In genomic region chr11:74871037-74871436, GRCh38 we compare ENCODE assay signal across 14 cellular contexts.
DNase-seq lines count a peak whose midpoint lies in the region; ATAC-seq, FAIRE-seq and TF ChIP-seq lines count a peak whose summit lies in the region.
"Had no signal": no experiment of that assay in that cellular context is flagged by ENCODE, and none has a peak within 500 bp of the region (broad histone marks: within the 10 kb centered on the region; RNA-seq: fewer than 3 reads in every experiment).

No MANE protein-coding gene starts in this region.

- H3K9me3 Mint-ChIP-seq in endothelial cell (ENCODE audit: unreplicated experiment), result peaks cover 27% of the 10 kb centered on the region

- no TSS peak for BruUV-seq in HepG2 (replicated peaks; lab: Mats Ljungman, UMichigan)

- H3K27ac ChIP-seq in HepG2 (ENCODE audit: extremely low read length, insufficient read depth, low read length), result no peak overlapping the region
- H3K27ac ChIP-seq in right lobe of liver, result no peak overlapping the region
- H3K27ac ChIP-seq in subcutaneous abdominal adipose tissue (ENCODE audit: low read depth, low read length), result no peak overlapping the region
- H3K27ac ChIP-seq in psoas muscle, result no peak overlapping the region
- H3K27ac ChIP-seq in smooth muscle cell (ENCODE audit: low read depth), result no peak overlapping the region
- H3K27ac ChIP-seq in small intestine (ENCODE audit: low read depth in 1 of 2, low read length in 1 of 2), result no peak overlapping the region
- H3K27ac ChIP-seq: RWPE1, SJCRH30 had no signal

- in situ Hi-C loops in HepG2 (cut with HindIII; ENCODE audit: extremely low pct_ligation_motif_present, low pct_unique_long_range_greater_than_20kb), result loop anchor here (5.0 to 10.0 kb wide), 2 partner anchors 169 to 256 kb away; no protein-coding TSS in a partner anchor

- no peak for TF ChIP-seq RAD21 in HepG2 (CRISPR knock-in tag; IDR thresholded peaks at IDR 0.05)

- no peak for TF ChIP-seq EP300 in HepG2 (IDR thresholded peaks at IDR 0.05; ENCODE audit: low read depth in 2 of 2, low read length in 2 of 2)
- no peak for TF ChIP-seq EP300 in HepG2 (CRISPR knock-in tag; IDR thresholded peaks at IDR 0.05; ENCODE audit: borderline replicate concordance)

- H3K36me3 ChIP-seq in HepG2 (replicated peaks in 1 of 2; ENCODE audit: control insufficient read depth in 1 of 2, insufficient read depth in 2 of 2, low read length in 2 of 2), result peaks cover 4 to 18% of the 10 kb centered on the region in 2 experiments; a peak in 4 of 5 replicates
- peaks cover 0 to 4% (median 0%) of the 10 kb centered on the region in 4 donors for H3K36me3 ChIP-seq in right lobe of liver
- peaks cover 28 to 56% (median 35%) of the 10 kb centered on the region in 5 donors for H3K36me3 ChIP-seq in subcutaneous abdominal adipose tissue (ENCODE audit: control insufficient read depth in 5 of 5, insufficient read depth in 5 of 5, low read length in 5 of 5)
- H3K36me3 ChIP-seq in psoas muscle (ENCODE audit: insufficient read depth in 1 of 2, low read depth in 1 of 2), result peaks cover 25 to 53% of the 10 kb centered on the region in 2 donors
- H3K36me3 ChIP-seq in smooth muscle cell (ENCODE audit: low read depth), result peaks cover 50% of the 10 kb centered on the region
- H3K36me3 ChIP-seq in small intestine (ENCODE audit: control insufficient read depth in 2 of 2, insufficient read depth in 2 of 2, low read length in 2 of 2), result peaks cover 4 to 22% of the 10 kb centered on the region in 2 donors

- H3K4me3 ChIP-seq in HepG2 (replicated peaks in 1 of 3; ENCODE audit: insufficient read depth in 1 of 3, low read depth in 2 of 3, low read length in 3 of 3) (no peak overlapping the region), right lobe of liver (no peak overlapping the region), subcutaneous abdominal adipose tissue (ENCODE audit: low read depth in 1 of 5, low read length in 5 of 5) (peak overlapping the region in 4 of 5 donors; percentile 3 to 65 (median 38)), psoas muscle (no peak overlapping the region), smooth muscle cell (no peak overlapping the region), small intestine (ENCODE audit: low read depth in 1 of 2, low read length in 2 of 2) (no peak overlapping the region)
- H3K4me3 ChIP-seq: SJCRH30 had no signal

- no peak for TF ChIP-seq CTCF in HepG2 (CRISPR knock-in tag; IDR thresholded peaks at IDR 0.05)
- no peak for TF ChIP-seq CTCF in right lobe of liver (IDR thresholded peaks at IDR 0.05)
- no peak for TF ChIP-seq CTCF in endothelial cell (IDR thresholded peaks at IDR 0.05; ENCODE audit: unreplicated experiment)
- TF ChIP-seq CTCF in psoas muscle (IDR thresholded peaks at IDR 0.05), result no peak
- no peak for TF ChIP-seq CTCF in smooth muscle cell (IDR thresholded peaks at IDR 0.05; ENCODE audit: borderline replicate concordance, insufficient read depth, poor library complexity, severe bottlenecking)

- H3K9ac ChIP-seq in HepG2 (ENCODE audit: insufficient read depth, low read depth, low read length), result no peak overlapping the region
- no peak overlapping the region for H3K9ac ChIP-seq in subcutaneous abdominal adipose tissue (ENCODE audit: low read length in 5 of 5)
- no peak overlapping the region for H3K9ac ChIP-seq in smooth muscle cell (ENCODE audit: low read depth)

- TF ChIP-seq POLR2A in HepG2 (IDR thresholded peaks at IDR 0.05; ENCODE audit: insufficient read depth in 1 of 2, low read depth in 2 of 2, low read length in 2 of 2) (no peak), right lobe of liver (IDR thresholded peaks at IDR 0.05) (no peak)

- peak overlapping the region; percentile 87 for H3K4me3 Mint-ChIP-seq in endothelial cell (ENCODE audit: unreplicated experiment)

- H3K27me3 ChIP-seq in HepG2 (ENCODE audit: control insufficient read depth in 1 of 2, insufficient read depth in 2 of 2, low read length in 2 of 2) (no peaks in the 10 kb centered on the region), right lobe of liver (no peaks in the 10 kb centered on the region), subcutaneous abdominal adipose tissue (ENCODE audit: control insufficient read depth in 5 of 5, insufficient read depth in 4 of 5, low read length in 5 of 5) (no peaks in the 10 kb centered on the region), psoas muscle (ENCODE audit: insufficient read depth in 3 of 3, low read length in 2 of 3) (no peaks in the 10 kb centered on the region), smooth muscle cell (ENCODE audit: low read depth) (no peaks in the 10 kb centered on the region), small intestine (ENCODE audit: control insufficient read depth in 2 of 2, insufficient read depth in 2 of 2, low read length in 2 of 2) (no peaks in the 10 kb centered on the region)
- H3K27me3 ChIP-seq: SJCRH30 had no signal

- intact Hi-C loops in HepG2 (cut with micrococcal nuclease; ENCODE audit: unreplicated experiment), result loop anchor here (10.0 kb wide), 1 partner anchor 126 kb away; the partner anchor contains the start of gene RNF169
- intact Hi-C loops in right lobe of liver (cut with DNase I), result no loop called here
- intact Hi-C loops in psoas muscle (cut with DNase I), result no loop called here

- H2AFZ ChIP-seq in HepG2 (ENCODE audit: low read length) (no peak overlapping the region), smooth muscle cell (ENCODE audit: low read depth) (no peak overlapping the region)

- POLR2A ChIA-PET in HepG2 (lab: Yijun Ruan, JAX), result no interaction called here

- DNase-seq in HepG2 (ENCODE audit: low spot score), result no peak
- no peak for DNase-seq in right lobe of liver
- peak; percentile 16 for DNase-seq in RKO (ENCODE audit: low spot score)
- no peak for DNase-seq in endothelial cell (ENCODE audit: low spot score)
- no peak for DNase-seq in psoas muscle
- DNase-seq in smooth muscle cell (lab: John Stamatoyannopoulos, UW; ENCODE audit: unreplicated experiment), result no peak
- no peak for DNase-seq in small intestine
- DNase-seq: Calu3, NCI-H1436, NCI-H2029 treated with DMSO at 0.1 percent for 48 hours had no signal

- H3K4me1 ChIP-seq in HepG2 (ENCODE audit: insufficient read depth, low read length) (no peaks in the 10 kb centered on the region), right lobe of liver (no peaks in the 10 kb centered on the region), subcutaneous abdominal adipose tissue (ENCODE audit: control insufficient read depth in 5 of 5, insufficient read depth in 5 of 5, low read length in 5 of 5) (no peaks in the 10 kb centered on the region), psoas muscle (no peaks in the 10 kb centered on the region), smooth muscle cell (ENCODE audit: low read depth) (no peaks in the 10 kb centered on the region), small intestine (ENCODE audit: control insufficient read depth in 2 of 2, insufficient read depth in 1 of 2, low read depth in 1 of 2, low read length in 1 of 2) (no peaks in the 10 kb centered on the region)
- H3K4me1 ChIP-seq: SJCRH30 had no signal

- H3K4me1 Mint-ChIP-seq in endothelial cell (ENCODE audit: unreplicated experiment), result no peaks in the 10 kb centered on the region

- H3K79me2 ChIP-seq in HepG2 (ENCODE audit: insufficient read depth, low read length) (no peaks in the 10 kb centered on the region), smooth muscle cell (ENCODE audit: low read depth) (no peaks in the 10 kb centered on the region)

- H3K36me3 Mint-ChIP-seq in endothelial cell (ENCODE audit: low read depth, unreplicated experiment), result peaks cover 88% of the 10 kb centered on the region

- CTCF ChIA-PET in HepG2 (lab: Yijun Ruan, JAX; ENCODE audit: low intra/inter-chr PET ratio, low total read pairs), result interaction anchor here (1.1 to 1.9 kb wide), 2 partner anchors 132 to 169 kb away, joined by 4 to 14 read pairs; no protein-coding TSS in a partner anchor

- 94% methylated on average over 2 of the region's 2 CpGs for WGBS in HepG2 (ENCODE audit: low lambda C conversion rate)
- WGBS in right lobe of liver (ENCODE audit: insufficient coverage, low coverage, low lambda C conversion rate, missing lambda C conversion rate), result 86% methylated on average over 2 of the region's 2 CpGs
- 75 to 100% (median 95%) methylated on average over 2 of the region's 2 CpGs for WGBS in psoas muscle, 3 donors
- 97% methylated on average over 2 of the region's 2 CpGs for WGBS in smooth muscle cell (ENCODE audit: low lambda C conversion rate)
- WGBS in small intestine, 3 donors, result 70 to 100% (median 95%) methylated on average over 2 of the region's 2 CpGs

- H3K27me3 Mint-ChIP-seq in endothelial cell (ENCODE audit: unreplicated experiment), result no peaks in the 10 kb centered on the region
- H3K27me3 Mint-ChIP-seq: CD4-positive, CD25-positive, alpha-beta regulatory T cell had no signal

- H3K4me2 ChIP-seq in HepG2 (ENCODE audit: low read depth, low read length) (no peak overlapping the region), smooth muscle cell (no peak overlapping the region)

- ATAC-seq in HepG2, result no peak
- ATAC-seq in right lobe of liver, result no peak
- no peak for ATAC-seq in psoas muscle

- H3K9me3 ChIP-seq in HepG2 (ENCODE audit: low read length), result peaks cover 51% of the 10 kb centered on the region
- H3K9me3 ChIP-seq in right lobe of liver, result peaks cover 0 to 36% (median 11%) of the 10 kb centered on the region in 4 donors
- peaks cover 50 to 96% (median 83%) of the 10 kb centered on the region in 5 donors for H3K9me3 ChIP-seq in subcutaneous abdominal adipose tissue (ENCODE audit: control insufficient read depth in 5 of 5, low read length in 5 of 5)
- peaks cover 64% of the 10 kb centered on the region for H3K9me3 ChIP-seq in psoas muscle
- peaks cover 54% of the 10 kb centered on the region for H3K9me3 ChIP-seq in smooth muscle cell (replicated peaks; ENCODE audit: low read depth)
- peaks cover 2% of the 10 kb centered on the region for H3K9me3 ChIP-seq in small intestine (ENCODE audit: control insufficient read depth, low read depth)

- H3K27ac Mint-ChIP-seq in endothelial cell (ENCODE audit: unreplicated experiment), result no peak overlapping the region
- H3K27ac Mint-ChIP-seq: CD4-positive, CD25-positive, alpha-beta regulatory T cell had no signal

- no peaks in the 10 kb centered on the region for H3F3A ChIP-seq in smooth muscle cell (ENCODE audit: low read depth)

- FAIRE-seq in HepG2 (lab: Jason Lieb, UNC) (no peak), small intestine (lab: Jason Lieb, UNC) (no peak)

- H4K20me1 ChIP-seq in HepG2 (ENCODE audit: insufficient read depth, low read length) (no peaks in the 10 kb centered on the region), smooth muscle cell (ENCODE audit: low read depth) (no peaks in the 10 kb centered on the region)

TF ChIP-seq in HepG2, 621 proteins besides CTCF, POLR2A, EP300 and RAD21 (continues in another document):
- peak; percentile 100 for TF ChIP-seq ZNF616 (CRISPR knock-in tag; IDR thresholded peaks at IDR 0.05; ENCODE audit: low read depth)

Comparison
In these comparisons a context has a peak if more than half of its experiments do, and no peak if none do; other contexts are left out.
1. H3K4me3 ChIP-seq: peak in subcutaneous abdominal adipose tissue (4 of 5); none in HepG2 (0 of 3), right lobe of liver (0 of 3), psoas muscle (single experiment), smooth muscle cell (single experiment) and small intestine (0 of 2).